ENCODE assay signal across 29 cellular contexts in the genomic region with DNA sequence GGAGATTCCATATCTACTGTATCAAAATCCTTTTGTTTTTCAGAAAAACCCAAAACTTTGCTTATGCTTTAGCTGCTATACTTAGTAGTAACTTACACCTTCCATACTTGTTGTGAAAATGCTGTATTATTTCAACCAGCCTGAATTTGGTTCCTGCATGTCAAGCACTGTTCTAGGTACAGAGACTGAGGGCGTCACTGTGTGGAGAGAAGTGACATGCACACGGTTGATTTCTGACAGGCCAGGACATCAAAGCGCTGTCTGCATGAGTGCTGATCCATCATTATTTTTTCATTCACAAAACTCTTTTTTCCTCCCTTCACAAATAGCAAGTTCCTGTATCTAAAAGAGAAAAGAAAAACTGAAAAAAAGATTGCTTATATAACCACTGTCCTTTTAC.
"Had no signal": no experiment of that assay in that cellular context is flagged by ENCODE, and none has a peak within 500 bp of the region (broad histone marks: within the 10 kb centered on the region; RNA-seq: fewer than 3 reads in every experiment).

No MANE protein-coding gene starts in this region.

- H3K4me1 Mint-ChIP-seq: activated CD8-positive, alpha-beta memory T cell treated with anti-CD3 and anti-CD28 coated beads, Interleukin-2, amount 10 ng/mL, durations not matched to agents 7 days and 5 days; activated naive CD4-positive, alpha-beta T cell treated with anti-CD3 and anti-CD28 coated beads, Interleukin-2, amount 10 ng/mL, durations not matched to agents 7 days and 5 days had no signal

- H3K9me3 ChIP-seq: ascending aorta, colonic mucosa, esophagus squamous epithelium, gastroesophageal sphincter, heart right ventricle had no signal

- H3K36me3 ChIP-seq: colonic mucosa had no signal

- FAIRE-seq: endometrium, endothelial cell of umbilical vein had no signal

- H3K27me3 ChIP-seq: ascending aorta, colonic mucosa, esophagus squamous epithelium, gastroesophageal sphincter, heart right ventricle, hepatocyte had no signal

- ATAC-seq: activated CD4-positive, alpha-beta T cell treated with anti-CD3 and anti-CD28 coated beads for 36 hours; activated CD8-positive, alpha-beta memory T cell treated with anti-CD3 and anti-CD28 coated beads, Interleukin-2, amount 10 ng/mL, durations not matched to agents 7 days and 5 days; activated CD8-positive, alpha-beta T cell treated with anti-CD3 and anti-CD28 coated beads, Interleukin-2, amount 10 ng/mL, durations not matched to agents 7 days and 5 days; activated naive CD4-positive, alpha-beta T cell treated with anti-CD3 and anti-CD28 coated beads, Interleukin-2, amount 50 U/mL, for 72 hours; gastroesophageal sphincter; heart right ventricle had no signal

- H3K27me3 Mint-ChIP-seq: activated CD4-positive, alpha-beta memory T cell treated with anti-CD3 and anti-CD28 coated beads for 36 hours; activated CD4-positive, alpha-beta T cell treated with anti-CD3 and anti-CD28 coated beads for 36 hours; activated CD4-positive, alpha-beta T cell treated with anti-CD3 and anti-CD28 coated beads, Interleukin-2, amount 10 ng/mL, durations not matched to agents 24 days and 14 days; activated CD8-positive, alpha-beta memory T cell treated with anti-CD3 and anti-CD28 coated beads, Interleukin-2, amount 10 ng/mL, durations not matched to agents 7 days and 5 days; activated naive CD4-positive, alpha-beta T cell treated with anti-CD3 and anti-CD28 coated beads, Interleukin-2, amount 10 ng/mL, durations not matched to agents 7 days and 5 days; activated naive CD8-positive, alpha-beta T cell treated with anti-CD3 and anti-CD28 coated beads, Interleukin-2, amount 10 ng/mL, durations not matched to agents 7 days and 5 days had no signal

- H3K4me3 Mint-ChIP-seq: activated CD4-positive, alpha-beta memory T cell treated with anti-CD3 and anti-CD28 coated beads for 36 hours; activated CD4-positive, alpha-beta T cell treated with anti-CD3 and anti-CD28 coated beads for 36 hours; activated CD4-positive, alpha-beta T cell treated with anti-CD3 and anti-CD28 coated beads, Interleukin-2, amount 10 ng/mL, durations not matched to agents 24 days and 14 days; activated CD8-positive, alpha-beta memory T cell treated with anti-CD3 and anti-CD28 coated beads, Interleukin-2, amount 10 ng/mL, durations not matched to agents 7 days and 5 days; activated CD8-positive, alpha-beta T cell treated with anti-CD3 and anti-CD28 coated beads, Interleukin-2, amount 10 ng/mL, durations not matched to agents 7 days and 5 days; activated naive CD4-positive, alpha-beta T cell treated with anti-CD3 and anti-CD28 coated beads, Interleukin-2, amount 10 ng/mL, durations not matched to agents 7 days and 5 days; activated naive CD8-positive, alpha-beta T cell treated with anti-CD3 and anti-CD28 coated beads, Interleukin-2, amount 10 ng/mL, durations not matched to agents 7 days and 5 days; activated T-helper 1 cell treated with anti-CD3 and anti-CD28 coated beads, Interleukin-12 subunit alpha, Interleukin-12 subunit beta, Interleukin-2, Interleukin-4 antibody, amounts not matched to agents 30 ng/mL and 10 ng/mL and 1 ng/mL, durations not matched to agents 14 hours and 24 hours and 36 hours had no signal

- H3K9me3 Mint-ChIP-seq: activated CD4-positive, alpha-beta memory T cell treated with anti-CD3 and anti-CD28 coated beads for 36 hours; activated CD4-positive, alpha-beta T cell treated with anti-CD3 and anti-CD28 coated beads, Interleukin-2, amount 10 ng/mL, durations not matched to agents 24 days and 14 days; activated naive CD4-positive, alpha-beta T cell treated with anti-CD3 and anti-CD28 coated beads, Interleukin-2, amount 10 ng/mL, durations not matched to agents 7 days and 5 days; activated naive CD4-positive, alpha-beta T cell treated with anti-CD3 and anti-CD28 coated beads, Interleukin-2, amount 50 U/mL, for 72 hours; activated naive CD8-positive, alpha-beta T cell treated with anti-CD3 and anti-CD28 coated beads, Interleukin-2, amount 10 ng/mL, durations not matched to agents 7 days and 5 days; activated T-helper 1 cell treated with anti-CD3 and anti-CD28 coated beads, Interleukin-12 subunit alpha, Interleukin-12 subunit beta, Interleukin-2, Interleukin-4 antibody, amounts not matched to agents 30 ng/mL and 10 ng/mL and 1 ng/mL, durations not matched to agents 14 hours and 24 hours and 36 hours had no signal

- DNase-seq: activated CD4-positive, alpha-beta memory T cell treated with anti-CD3 and anti-CD28 coated beads for 36 hours; activated CD4-positive, alpha-beta T cell treated with anti-CD3 and anti-CD28 coated beads for 36 hours; activated CD4-positive, alpha-beta T cell treated with anti-CD3 and anti-CD28 coated beads, Interleukin-2, amount 10 ng/mL, durations not matched to agents 24 days and 14 days; activated CD4-positive, CD25-positive, alpha-beta regulatory T cell; activated CD4-positive, CD25-positive, alpha-beta regulatory T cell treated with anti-CD3 and anti-CD28 coated beads, Interleukin-2, amount 50 U/mL, for 72 hours; activated CD8-positive, alpha-beta memory T cell treated with anti-CD3 and anti-CD28 coated beads, Interleukin-2, amount 10 ng/mL, durations not matched to agents 7 days and 5 days; activated CD8-positive, alpha-beta memory T cell treated with anti-CD3 and anti-CD28 coated beads, Interleukin-2, amount 50 U/mL, for 4 hours; activated CD8-positive, alpha-beta T cell treated with anti-CD3 and anti-CD28 coated beads, Interleukin-2, amount 10 ng/mL, durations not matched to agents 7 days and 5 days; activated gamma-delta T cell; activated naive CD4-positive, alpha-beta T cell; activated naive CD4-positive, alpha-beta T cell treated with anti-CD3 and anti-CD28 coated beads, Interleukin-2, amount 10 ng/mL, durations not matched to agents 7 days and 5 days; activated naive CD8-positive, alpha-beta T cell treated with anti-CD3 and anti-CD28 coated beads, Interleukin-2, amount 10 ng/mL, durations not matched to agents 7 days and 5 days; activated T-cell treated with anti-CD3 and anti-CD28 coated beads, Interleukin-2, amount 50 U/mL, for 1 hour; activated T-cell treated with anti-CD3 and anti-CD28 coated beads, Interleukin-2, amount 50 U/mL, for 48 hours; cerebellar nuclear complex; colonic mucosa; effector CD8-positive, alpha-beta T cell; esophagus squamous epithelium; foreskin melanocyte; heart right ventricle; T-helper 2 cell had no signal

- H3K27ac Mint-ChIP-seq: activated CD4-positive, alpha-beta memory T cell treated with anti-CD3 and anti-CD28 coated beads for 36 hours; activated CD4-positive, alpha-beta T cell treated with anti-CD3 and anti-CD28 coated beads for 36 hours; activated CD4-positive, alpha-beta T cell treated with anti-CD3 and anti-CD28 coated beads, Interleukin-2, amount 10 ng/mL, durations not matched to agents 24 days and 14 days; activated CD8-positive, alpha-beta memory T cell treated with anti-CD3 and anti-CD28 coated beads, Interleukin-2, amount 10 ng/mL, durations not matched to agents 7 days and 5 days; activated CD8-positive, alpha-beta T cell treated with anti-CD3 and anti-CD28 coated beads, Interleukin-2, amount 10 ng/mL, durations not matched to agents 7 days and 5 days; activated naive CD4-positive, alpha-beta T cell treated with anti-CD3 and anti-CD28 coated beads, Interleukin-2, amount 10 ng/mL, durations not matched to agents 7 days and 5 days; activated naive CD4-positive, alpha-beta T cell treated with anti-CD3 and anti-CD28 coated beads, Interleukin-2, amount 50 U/mL, for 72 hours; activated naive CD8-positive, alpha-beta T cell treated with anti-CD3 and anti-CD28 coated beads, Interleukin-2, amount 10 ng/mL, durations not matched to agents 7 days and 5 days; activated T-helper 1 cell treated with anti-CD3 and anti-CD28 coated beads, Interleukin-12 subunit alpha, Interleukin-12 subunit beta, Interleukin-2, Interleukin-4 antibody, amounts not matched to agents 30 ng/mL and 10 ng/mL and 1 ng/mL, durations not matched to agents 14 hours and 24 hours and 36 hours had no signal

- H2AFZ ChIP-seq: hepatocyte had no signal

- H3K27ac ChIP-seq: ascending aorta, colonic mucosa, epithelial cell of prostate, esophagus squamous epithelium, gastroesophageal sphincter, heart right ventricle, hepatocyte had no signal

- H3K4me3 ChIP-seq: ascending aorta, colonic mucosa, esophagus squamous epithelium, gastroesophageal sphincter, heart right ventricle, hepatocyte had no signal

- H3K4me1 ChIP-seq: ascending aorta, colonic mucosa had no signal

- H3K4me2 ChIP-seq: hepatocyte had no signal
